ENCODE assay signal across 8 cellular contexts in genomic region chr5:158958048-158958994, GRCh38.
A peak's percentile ranks its signal among the peaks of the same experiment; 100 is the strongest.
DNase-seq lines count a peak whose midpoint lies in the region; ATAC-seq and TF ChIP-seq lines count a peak whose summit lies in the region.

No MANE protein-coding gene starts in this region.

- no peak overlapping the region for H3K4ac ChIP-seq in trophoblast cell (ENCODE audit: low read depth, low read length)

- H3K4me3 ChIP-seq in trophoblast cell (ENCODE audit: low read depth, low read length), result no peak overlapping the region

- H2BK5ac ChIP-seq in trophoblast cell (ENCODE audit: low read depth, low read length, poor library complexity), result no peak overlapping the region

- intact Hi-C loops in activated naive CD4-positive, alpha-beta T cell treated with anti-CD3 and anti-CD28 coated beads for 36 hours (cut with micrococcal nuclease), result loop anchor here (1.0 kb wide), 2 partner anchors 83 to 142 kb away; no protein-coding TSS in a partner anchor

- H3K9ac ChIP-seq in trophoblast cell (ENCODE audit: low read length), result no peak overlapping the region

- no peak overlapping the region for H3K23ac ChIP-seq in trophoblast cell (ENCODE audit: low read length)

- no peaks in the 10 kb centered on the region for H3K79me2 ChIP-seq in trophoblast cell (ENCODE audit: control insufficient read depth, insufficient read depth, low read length, poor library complexity)

- H3K18ac ChIP-seq in trophoblast cell (ENCODE audit: low read length), result no peak overlapping the region

- no peak overlapping the region for H3K4me3 Mint-ChIP-seq in activated naive CD4-positive, alpha-beta T cell treated with anti-CD3 and anti-CD28 coated beads for 36 hours
- peak overlapping the region; percentile 36 for H3K4me3 Mint-ChIP-seq in chondrocyte (ENCODE audit: unreplicated experiment)
- no peak overlapping the region for H3K4me3 Mint-ChIP-seq in stimulated activated effector memory CD8-positive, alpha-beta T cell treated with anti-CD3 and anti-CD28 coated beads, Interleukin-12 subunit alpha, Interleukin-12 subunit beta, amount 100 ng/mL, for 72 hours

- H2BK120ac ChIP-seq in trophoblast cell (ENCODE audit: insufficient read depth, low read length, poor library complexity), result no peak overlapping the region

- H2BK12ac ChIP-seq in trophoblast cell (ENCODE audit: low read length), result no peak overlapping the region

- H4K8ac ChIP-seq in trophoblast cell (ENCODE audit: low read depth, low read length), result no peak overlapping the region

- no peaks in the 10 kb centered on the region for H3K36me3 Mint-ChIP-seq in activated naive CD4-positive, alpha-beta T cell treated with anti-CD3 and anti-CD28 coated beads for 36 hours (ENCODE audit: low read depth)
- H3K36me3 Mint-ChIP-seq in chondrocyte (ENCODE audit: low read depth), result peaks cover 4% of the 10 kb centered on the region
- no peaks in the 10 kb centered on the region for H3K36me3 Mint-ChIP-seq in stimulated activated effector memory CD8-positive, alpha-beta T cell treated with anti-CD3 and anti-CD28 coated beads, Interleukin-12 subunit alpha, Interleukin-12 subunit beta, amount 100 ng/mL, for 72 hours

- no peak overlapping the region for H2AFZ ChIP-seq in trophoblast cell (ENCODE audit: insufficient read depth, low read length, poor library complexity)

- H3K14ac ChIP-seq in trophoblast cell (ENCODE audit: low read length), result no peak overlapping the region

- no peak overlapping the region for H3K4me2 ChIP-seq in trophoblast cell (ENCODE audit: low read length)

- no peaks in the 10 kb centered on the region for H3K79me1 ChIP-seq in trophoblast cell (ENCODE audit: low read length)

- H3K9me3 Mint-ChIP-seq in activated naive CD4-positive, alpha-beta T cell treated with anti-CD3 and anti-CD28 coated beads for 36 hours, result no peaks in the 10 kb centered on the region
- peaks cover 8% of the 10 kb centered on the region for H3K9me3 Mint-ChIP-seq in chondrocyte (ENCODE audit: low read depth)
- no peaks in the 10 kb centered on the region for H3K9me3 Mint-ChIP-seq in stimulated activated effector memory CD8-positive, alpha-beta T cell treated with anti-CD3 and anti-CD28 coated beads, Interleukin-12 subunit alpha, Interleukin-12 subunit beta, amount 100 ng/mL, for 72 hours

- no peak overlapping the region for H4K91ac ChIP-seq in trophoblast cell (ENCODE audit: low read depth, low read length)

- H3K27me3 ChIP-seq in trophoblast cell (ENCODE audit: insufficient read depth, low read length), result no peaks in the 10 kb centered on the region

- WGBS in trophoblast cell (ENCODE audit: extremely low coverage, insufficient coverage, insufficient read length), result 100% methylated on average over 2 of the region's 15 CpGs

- ATAC-seq in HG02870 (IDR thresholded peaks at IDR 0.05; ENCODE audit: unreplicated experiment), result peak; percentile 23
- ATAC-seq in stimulated activated effector memory CD8-positive, alpha-beta T cell treated with anti-CD3 and anti-CD28 coated beads, Interleukin-12 subunit alpha, Interleukin-12 subunit beta, amount 100 ng/mL, for 72 hours, result peak; percentile 73

- H3K27ac Mint-ChIP-seq in activated naive CD4-positive, alpha-beta T cell treated with anti-CD3 and anti-CD28 coated beads for 36 hours, result peak overlapping the region; percentile 19
- H3K27ac Mint-ChIP-seq in chondrocyte (ENCODE audit: unreplicated experiment), result peak overlapping the region; percentile 82
- no peak overlapping the region for H3K27ac Mint-ChIP-seq in stimulated activated effector memory CD8-positive, alpha-beta T cell treated with anti-CD3 and anti-CD28 coated beads, Interleukin-12 subunit alpha, Interleukin-12 subunit beta, amount 100 ng/mL, for 72 hours

- H3K9me3 ChIP-seq in trophoblast cell (ENCODE audit: insufficient read depth, low read depth, low read length), result no peaks in the 10 kb centered on the region

- no peaks in the 10 kb centered on the region for H3K4me1 ChIP-seq in trophoblast cell (ENCODE audit: control insufficient read depth in 1 of 2, insufficient read depth in 2 of 2, low read length in 2 of 2)

- H3K27me3 Mint-ChIP-seq in activated naive CD4-positive, alpha-beta T cell treated with anti-CD3 and anti-CD28 coated beads for 36 hours (ENCODE audit: low read depth), result no peaks in the 10 kb centered on the region
- H3K27me3 Mint-ChIP-seq in chondrocyte (ENCODE audit: low read depth), result no peaks in the 10 kb centered on the region

- H3K4me1 Mint-ChIP-seq in activated naive CD4-positive, alpha-beta T cell treated with anti-CD3 and anti-CD28 coated beads for 36 hours (ENCODE audit: low read depth), result peaks cover 18% of the 10 kb centered on the region
- peaks cover 38% of the 10 kb centered on the region for H3K4me1 Mint-ChIP-seq in chondrocyte (ENCODE audit: low read depth)
- no peaks in the 10 kb centered on the region for H3K4me1 Mint-ChIP-seq in stimulated activated effector memory CD8-positive, alpha-beta T cell treated with anti-CD3 and anti-CD28 coated beads, Interleukin-12 subunit alpha, Interleukin-12 subunit beta, amount 100 ng/mL, for 72 hours

- H3K27ac ChIP-seq in trophoblast cell (ENCODE audit: low read depth, low read length), result no peak overlapping the region

- no peak overlapping the region for H2AK5ac ChIP-seq in trophoblast cell (ENCODE audit: low read length)

- peak; percentile 56 for DNase-seq in activated naive CD4-positive, alpha-beta T cell treated with anti-CD3 and anti-CD28 coated beads for 36 hours
- no peak for DNase-seq in activated naive CD4-positive, alpha-beta T cell treated with anti-CD3 and anti-CD28 coated beads, Interleukin-2, amount 50 U/mL, for 16 hours
- DNase-seq in chondrocyte (ENCODE audit: low spot score) (no peak), DMS153 treated with DMSO at 0.1 percent for 48 hours (lab: John Stamatoyannopoulos, UW; ENCODE audit: unreplicated experiment) (no peak), T1000 (lab: John Stamatoyannopoulos, UW) (no peak), trophoblast cell (no peak)
- no peak for DNase-seq in stimulated activated effector memory CD8-positive, alpha-beta T cell treated with anti-CD3 and anti-CD28 coated beads, Interleukin-12 subunit alpha, Interleukin-12 subunit beta, amount 100 ng/mL, for 72 hours (ENCODE audit: low spot score in 2 of 2)

- no peak overlapping the region for H4K12ac ChIP-seq in trophoblast cell (ENCODE audit: low read depth, low read length)

- no peaks in the 10 kb centered on the region for H3K36me3 ChIP-seq in trophoblast cell (ENCODE audit: control insufficient read depth in 1 of 2, insufficient read depth in 2 of 2, low read length in 2 of 2)

- TF ChIP-seq CTCF in chondrocyte (IDR thresholded peaks at IDR 0.05), result no peak

- CTCF ChIA-PET in activated naive CD4-positive, alpha-beta T cell treated with anti-CD3 and anti-CD28 coated beads for 36 hours (lab: Charles Lee), result interaction anchor here (1.5 kb wide), 1 partner anchor 148 kb away, joined by 3 read pairs; no protein-coding TSS in a partner anchor
